Comparison of ENCODE assay signal across 8 cellular contexts in genomic region chr3:183824761-183825379, GRCh38. TPM values are rescaled to one million over a fixed set of nuclear protein-coding genes. Genes with fewer than 3 reads are reported as not detected.
DNase-seq lines count a peak whose midpoint lies in the region; ATAC-seq and TF ChIP-seq lines count a peak whose summit lies in the region.

No MANE protein-coding gene starts in this region.

- peak overlapping the region; percentile 76 for H3K4me3 Mint-ChIP-seq in CD8-positive, alpha-beta T cell
- H3K4me3 Mint-ChIP-seq in immature natural killer cell = peak overlapping the region; percentile 82 to 90 (median 85)

- peaks cover 13% of the 10 kb centered on the region for H3K4me1 Mint-ChIP-seq in CD8-positive, alpha-beta T cell (ENCODE audit: low read depth)
- H3K4me1 Mint-ChIP-seq in immature natural killer cell = peaks cover 17 to 18% of the 10 kb centered on the region in 2 donors

- intact Hi-C loops in CD8-positive, alpha-beta T cell (cut with DNase I, micrococcal nuclease) = loop anchor here in 1 of 2 experiments (5.0 kb wide), 1 partner anchor 57 kb away; the partner anchor contains the start of gene PARL

- ATAC-seq in CD8-positive, alpha-beta T cell = peak; percentile 33

- no peak for TF ChIP-seq CTCF in CD8-positive, alpha-beta T cell (IDR thresholded peaks at IDR 0.05)
- TF ChIP-seq CTCF in GM20000 (IDR thresholded peaks at IDR 0.05; ENCODE audit: extremely low read depth, missing control alignments) (no peak), brain microvascular endothelial cell (IDR thresholded peaks at IDR 0.05; ENCODE audit: low read depth, low read length, missing control alignments) (no peak)

- H3K27me3 Mint-ChIP-seq in CD8-positive, alpha-beta T cell (ENCODE audit: low read depth) = no peaks in the 10 kb centered on the region
- peaks cover 1 to 3% (median 3%) of the 10 kb centered on the region in 3 donors for H3K27me3 Mint-ChIP-seq in immature natural killer cell (ENCODE audit: low read depth in 3 of 3)

- in situ Hi-C loops in brain microvascular endothelial cell (cut with HindIII; ENCODE audit: low pct_ligation_motif_present, low sequenced_read_pairs) = no loop called here

- H3K36me3 Mint-ChIP-seq in CD8-positive, alpha-beta T cell = peaks cover 17% of the 10 kb centered on the region
- H3K36me3 Mint-ChIP-seq in immature natural killer cell = peaks cover 0 to 6% (median 0%) of the 10 kb centered on the region in 3 donors

- peak overlapping the region; percentile 90 for H3K9ac ChIP-seq in NT2/D1 (ENCODE audit: insufficient read length, low read depth)

- no peaks in the 10 kb centered on the region for H3K9me3 Mint-ChIP-seq in CD8-positive, alpha-beta T cell
- no peaks in the 10 kb centered on the region for H3K9me3 Mint-ChIP-seq in immature natural killer cell

- H3K27ac Mint-ChIP-seq in CD8-positive, alpha-beta T cell = no peak overlapping the region
- no peak overlapping the region for H3K27ac Mint-ChIP-seq in immature natural killer cell

- H3K4me1 ChIP-seq in CD8-positive, alpha-beta T cell (ENCODE audit: insufficient read depth, low read length) = peaks cover 10% of the 10 kb centered on the region
- peaks cover 7% of the 10 kb centered on the region for H3K4me1 ChIP-seq in NT2/D1 (ENCODE audit: insufficient read depth, insufficient read length)

- H3K9me3 ChIP-seq in CD8-positive, alpha-beta T cell (ENCODE audit: low read length) = no peaks in the 10 kb centered on the region
- no peaks in the 10 kb centered on the region for H3K9me3 ChIP-seq in NT2/D1 (ENCODE audit: insufficient read depth, low read length)

- CTCF ChIA-PET in CD8-positive, alpha-beta T cell (lab: Charles Lee) = interaction anchor here (2.8 kb wide), 1 partner anchor 60 kb away, joined by 12 read pairs; the partner anchor contains the start of gene PARL

- POLR2A ChIA-PET in CD8-positive, alpha-beta T cell (lab: Charles Lee) = no interaction called here

- peak overlapping the region; percentile 55 for H3K4me3 ChIP-seq in CD8-positive, alpha-beta T cell (ENCODE audit: low read depth, low read length)
- peak overlapping the region; percentile 83 for H3K4me3 ChIP-seq in NT2/D1 (ENCODE audit: insufficient read length, low read depth)
- H3K4me3 ChIP-seq in brain microvascular endothelial cell (ENCODE audit: low read depth, low read length) = peak overlapping the region; percentile 68

- H3K36me3 ChIP-seq in CD8-positive, alpha-beta T cell (ENCODE audit: insufficient read depth, low read length) = no peaks in the 10 kb centered on the region
- H3K36me3 ChIP-seq in NT2/D1 (ENCODE audit: insufficient read depth, insufficient read length, low read length) (peaks cover 25% of the 10 kb centered on the region), brain microvascular endothelial cell (replicated peaks) (peaks cover 8% of the 10 kb centered on the region)

- H3K27ac ChIP-seq in CD8-positive, alpha-beta T cell (ENCODE audit: low read depth, low read length) = peak overlapping the region; percentile 23
- no peak overlapping the region for H3K27ac ChIP-seq in brain microvascular endothelial cell

- H3K27me3 ChIP-seq in CD8-positive, alpha-beta T cell (ENCODE audit: insufficient read depth, low read length) = no peaks in the 10 kb centered on the region
- peaks cover 7% of the 10 kb centered on the region for H3K27me3 ChIP-seq in NT2/D1 (ENCODE audit: insufficient read depth, insufficient read length)
- no peaks in the 10 kb centered on the region for H3K27me3 ChIP-seq in brain microvascular endothelial cell (replicated peaks)

- peak in 2 of 7 experiments; percentile 11 to 56 for DNase-seq in CD8-positive, alpha-beta T cell
- DNase-seq in GM20000 (ENCODE audit: low spot score) (peak; percentile 63), NT2/D1 (ENCODE audit: low read depth, low spot score) (no peak), brain microvascular endothelial cell (no peak), immature natural killer cell (peak in 2 of 3 donors; percentile 3 to 12), DMS114 treated with DMSO at 0.1 percent for 48 hours (lab: John Stamatoyannopoulos, UW; ENCODE audit: unreplicated experiment) (no peak), NCI-H446 (lab: John Stamatoyannopoulos, UW) (no peak)
- peak; percentile 43 for DNase-seq in stimulated activated CD8-positive, alpha-beta memory T cell treated with anti-CD3 and anti-CD28 coated beads, Interleukin-4, amount 100 ng/mL, for 48 hours

RNA-seq across cellular contexts. Expression of gene MAP6D1, which starts 0.5 kb away (rescaled TPM):
- total RNA-seq in CD8-positive, alpha-beta T cell = 1 to 10 TPM in 1 of 2 experiments, not detected in 1; 1.5 TPM
- polyA plus RNA-seq in immature natural killer cell = not detected

RNA-seq across cellular contexts. Expression of gene PARL, which starts 59.8 kb away (rescaled TPM):
- 10 to 100 TPM; 43.8 to 47.0 TPM for total RNA-seq in CD8-positive, alpha-beta T cell
- polyA plus RNA-seq in immature natural killer cell = 100 to 1,000 TPM in 2 of 3 donors, 10 to 100 TPM in 1; 82.7 to 180 (median 120) TPM

Comparison
In these comparisons a context has a peak if more than half of its experiments do, and no peak if none do; other contexts are left out.
1. DNase-seq: peak in GM20000 (single experiment), immature natural killer cell (2 of 3) and stimulated activated CD8-positive, alpha-beta memory T cell treated with anti-CD3 and anti-CD28 coated beads, Interleukin-4, amount 100 ng/mL, for 48 hours (single experiment); none in NT2/D1 (single experiment), brain microvascular endothelial cell (single experiment), DMS114 treated with DMSO at 0.1 percent for 48 hours (single experiment) and NCI-H446 (0 of 2).
2. Peak in every context shown above with its lines, with median percentiles within 50 percentile points of each other: H3K4me3 ChIP-seq.